14 cellular contexts compared by ENCODE assay signal in genomic region chr7:157018997-157019591, GRCh38. TPM values are rescaled to one million over a fixed set of nuclear protein-coding genes. Genes with fewer than 3 reads are reported as not detected.
A peak's percentile ranks its signal among the peaks of the same experiment; 100 is the strongest.
DNase-seq lines count a peak whose midpoint lies in the region; ATAC-seq, FAIRE-seq and TF ChIP-seq lines count a peak whose summit lies in the region.
"Had no signal": no experiment of that assay in that cellular context is flagged by ENCODE, and none has a peak within 500 bp of the region (broad histone marks: within the 10 kb centered on the region; RNA-seq: fewer than 3 reads in every experiment).

No MANE protein-coding gene starts in this region.

- ATAC-seq in stimulated activated naive CD8-positive, alpha-beta T cell treated with anti-CD3 and anti-CD28 coated beads, Interleukin-15, Interleukin-2, amounts not matched to agents 100 U/mL and 50 U/mL, for 24 hours, result no peak
- ATAC-seq in activated T-cell treated with anti-CD3 and anti-CD28 coated beads, Interleukin-2, amount 50 U/mL, for 72 hours (replicated peaks in 1 of 2), result peak; percentile 21 to 22
- ATAC-seq in HG02840 (IDR thresholded peaks at IDR 0.05; ENCODE audit: low FRiP score, unreplicated experiment), result no peak
- no peak for ATAC-seq in GM21360 (IDR thresholded peaks at IDR 0.05; ENCODE audit: unreplicated experiment)
- ATAC-seq: natural killer cell had no signal

- peaks cover 80% of the 10 kb centered on the region for H3K27me3 Mint-ChIP-seq in stimulated activated naive CD8-positive, alpha-beta T cell treated with anti-CD3 and anti-CD28 coated beads, Interleukin-15, Interleukin-2, amounts not matched to agents 100 ng/mL and 50 ng/mL, for 24 hours
- H3K27me3 Mint-ChIP-seq in activated T-cell treated with anti-CD3 and anti-CD28 coated beads, Interleukin-2, amount 50 U/mL, for 72 hours (ENCODE audit: low read depth), result peaks cover 69% of the 10 kb centered on the region

- no peaks in the 10 kb centered on the region for H3K9me3 Mint-ChIP-seq in stimulated activated naive CD8-positive, alpha-beta T cell treated with anti-CD3 and anti-CD28 coated beads, Interleukin-15, Interleukin-2, amounts not matched to agents 100 ng/mL and 50 ng/mL, for 24 hours
- H3K9me3 Mint-ChIP-seq in activated T-cell treated with anti-CD3 and anti-CD28 coated beads, Interleukin-2, amount 50 U/mL, for 72 hours, result no peaks in the 10 kb centered on the region
- H3K9me3 Mint-ChIP-seq: natural killer cell had no signal

- no peak for TF ChIP-seq CTCF in kidney (IDR thresholded peaks at IDR 0.05; ENCODE audit: borderline replicate concordance, extremely low read depth, insufficient read depth)

- H3K27ac ChIP-seq in kidney (ENCODE audit: low read depth in 2 of 2, low read length in 2 of 2), result no peak overlapping the region
- H3K27ac ChIP-seq: upper lobe of left lung had no signal

- no peak for FAIRE-seq in kidney (lab: Jason Lieb, UNC)

- H3K4me3 Mint-ChIP-seq in stimulated activated naive CD8-positive, alpha-beta T cell treated with anti-CD3 and anti-CD28 coated beads, Interleukin-15, Interleukin-2, amounts not matched to agents 100 ng/mL and 50 ng/mL, for 24 hours, result peak overlapping the region; percentile 51
- peak overlapping the region; percentile 84 to 89 for H3K4me3 Mint-ChIP-seq in activated T-cell treated with anti-CD3 and anti-CD28 coated beads, Interleukin-2, amount 50 U/mL, for 72 hours
- H3K4me3 Mint-ChIP-seq: natural killer cell had no signal

- H3K36me3 ChIP-seq in kidney (ENCODE audit: control insufficient read depth in 1 of 2, insufficient read depth in 2 of 2, low read length in 2 of 2), result no peaks in the 10 kb centered on the region
- H3K36me3 ChIP-seq: upper lobe of left lung had no signal

- no peak for DNase-seq in stimulated activated naive CD8-positive, alpha-beta T cell treated with anti-CD3 and anti-CD28 coated beads, Interleukin-15, Interleukin-2, amounts not matched to agents 100 U/mL and 50 U/mL, for 24 hours
- no peak for DNase-seq in activated T-cell treated with anti-CD3 and anti-CD28 coated beads, Interleukin-2, amount 50 U/mL, for 72 hours
- peak; percentile 66 for DNase-seq in kidney
- DNase-seq in DMS114 treated with DMSO at 0.1 percent for 48 hours (lab: John Stamatoyannopoulos, UW; ENCODE audit: unreplicated experiment), result no peak
- DNase-seq in NCI-H446 treated with DMSO at 0.1 percent for 48 hours (lab: John Stamatoyannopoulos, UW), result no peak
- DNase-seq: activated CD8-positive, alpha-beta memory T cell treated with anti-CD3 and anti-CD28 coated beads for 24 hours; COR-L47; natural killer cell; NCI-H1694; SHP77 had no signal

- H3K4me1 Mint-ChIP-seq in stimulated activated naive CD8-positive, alpha-beta T cell treated with anti-CD3 and anti-CD28 coated beads, Interleukin-15, Interleukin-2, amounts not matched to agents 100 ng/mL and 50 ng/mL, for 24 hours (ENCODE audit: low read depth), result peaks cover 21% of the 10 kb centered on the region
- peaks cover 39% of the 10 kb centered on the region for H3K4me1 Mint-ChIP-seq in activated T-cell treated with anti-CD3 and anti-CD28 coated beads, Interleukin-2, amount 50 U/mL, for 72 hours (ENCODE audit: low read depth)

- H3K9me3 ChIP-seq in kidney (ENCODE audit: control insufficient read depth in 1 of 2, low read length in 2 of 2), result no peaks in the 10 kb centered on the region
- H3K9me3 ChIP-seq: upper lobe of left lung had no signal

- H3K36me3 Mint-ChIP-seq in stimulated activated naive CD8-positive, alpha-beta T cell treated with anti-CD3 and anti-CD28 coated beads, Interleukin-15, Interleukin-2, amounts not matched to agents 100 ng/mL and 50 ng/mL, for 24 hours (ENCODE audit: low read depth), result no peaks in the 10 kb centered on the region
- H3K36me3 Mint-ChIP-seq in activated T-cell treated with anti-CD3 and anti-CD28 coated beads, Interleukin-2, amount 50 U/mL, for 72 hours (ENCODE audit: insufficient read depth in 2 of 2), result no peaks in the 10 kb centered on the region
- H3K36me3 Mint-ChIP-seq: natural killer cell had no signal

- H3K4me3 ChIP-seq in kidney (ENCODE audit: low read length in 2 of 2), result no peak overlapping the region
- H3K4me3 ChIP-seq: upper lobe of left lung had no signal

- no peak overlapping the region for H3K9ac ChIP-seq in kidney (ENCODE audit: low read length in 2 of 2)

- intact Hi-C loops in kidney (cut with DNase I), result no loop called here

- H3K27ac Mint-ChIP-seq in stimulated activated naive CD8-positive, alpha-beta T cell treated with anti-CD3 and anti-CD28 coated beads, Interleukin-15, Interleukin-2, amounts not matched to agents 100 ng/mL and 50 ng/mL, for 24 hours, result no peak overlapping the region
- H3K27ac Mint-ChIP-seq in activated T-cell treated with anti-CD3 and anti-CD28 coated beads, Interleukin-2, amount 50 U/mL, for 72 hours, result peak overlapping the region; percentile 70
- H3K27ac Mint-ChIP-seq: natural killer cell had no signal

- H3K4me1 ChIP-seq in kidney (ENCODE audit: control insufficient read depth in 1 of 2, insufficient read depth in 1 of 2, low read depth in 1 of 2, low read length in 2 of 2), result peaks cover 0 to 4% of the 10 kb centered on the region in 2 donors

RNA-seq across cellular contexts. Expression of gene MNX1, which starts 8.6 kb away (rescaled TPM):
- under 1 TPM; 0.17 to 0.39 TPM for total RNA-seq in activated T-cell treated with anti-CD3 and anti-CD28 coated beads, Interleukin-2, amount 50 U/mL, for 72 hours
- 1.1 TPM for total RNA-seq in kidney
- polyA plus RNA-seq in kidney (ENCODE audit: insufficient read depth, low read depth, low replicate concordance), result not detected
- total RNA-seq: natural killer cell had no signal

Comparison
In these comparisons a context has a peak if more than half of its experiments do, and no peak if none do; other contexts are left out.
1. ATAC-seq: peak in activated T-cell treated with anti-CD3 and anti-CD28 coated beads, Interleukin-2, amount 50 U/mL, for 72 hours (2 of 2); none in stimulated activated naive CD8-positive, alpha-beta T cell treated with anti-CD3 and anti-CD28 coated beads, Interleukin-15, Interleukin-2, amounts not matched to agents 100 U/mL and 50 U/mL, for 24 hours (single experiment), HG02840 (single experiment) and GM21360 (single experiment).